In the genomic region with DNA sequence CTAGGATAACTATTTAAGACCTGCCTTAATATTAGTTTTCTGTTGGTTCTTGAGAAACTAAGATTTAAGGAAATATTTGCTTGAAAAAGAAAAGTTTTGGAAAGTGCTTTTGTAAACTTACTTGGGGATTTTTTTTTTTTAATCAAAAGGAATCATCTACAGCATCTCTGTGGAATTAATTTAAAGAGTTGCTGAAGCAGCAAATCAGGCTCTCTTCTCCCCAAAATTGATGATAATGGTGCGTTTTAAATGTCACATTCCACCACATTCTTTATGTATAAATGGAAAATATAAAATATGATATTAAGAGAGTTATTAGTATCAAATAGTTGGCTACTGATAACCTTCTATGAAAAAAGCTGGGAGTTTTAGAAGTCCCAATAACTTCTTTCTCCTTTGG, we compare ENCODE assay signal across 10 cellular contexts. TPM values are rescaled to one million over a fixed set of nuclear protein-coding genes. Genes with fewer than 3 reads are reported as not detected.
DNase-seq lines count a peak whose midpoint lies in the region; ATAC-seq, FAIRE-seq and TF ChIP-seq lines count a peak whose summit lies in the region.
"Had no signal": no experiment of that assay in that cellular context is flagged by ENCODE, and none has a peak within 500 bp of the region (broad histone marks: within the 10 kb centered on the region; RNA-seq: fewer than 3 reads in every experiment).

No MANE protein-coding gene starts in this region.

- WGBS in sigmoid colon, 2 donors: 21 to 59% methylated on average over 1 of the region's 1 CpG

- H3K36me3 Mint-ChIP-seq in CD8-positive, alpha-beta T cell: peaks cover 21% of the 10 kb centered on the region
- no peaks in the 10 kb centered on the region for H3K36me3 Mint-ChIP-seq in activated naive CD8-positive, alpha-beta T cell treated with anti-CD3 and anti-CD28 coated beads for 36 hours

- no peak overlapping the region for H3K4me3 ChIP-seq in CD8-positive, alpha-beta T cell (ENCODE audit: low read depth, low read length)
- H3K4me3 ChIP-seq in iPS-20b (ENCODE audit: low read length): 0 out of 2 replicates have a peak overlapping the region, but pooled peaks have one; percentile 71
- H3K4me3 ChIP-seq in sigmoid colon: no peak overlapping the region

- H3K4me3 Mint-ChIP-seq in CD8-positive, alpha-beta T cell: no peak overlapping the region
- peak overlapping the region; percentile 7 for H3K4me3 Mint-ChIP-seq in activated naive CD8-positive, alpha-beta T cell treated with anti-CD3 and anti-CD28 coated beads for 36 hours

- H3K27me3 ChIP-seq in CD8-positive, alpha-beta T cell (ENCODE audit: insufficient read depth, low read length): no peaks in the 10 kb centered on the region
- H3K27me3 ChIP-seq in iPS-20b (ENCODE audit: insufficient read depth, low read length) (peaks cover 9% of the 10 kb centered on the region; the same call in 1 of the 2 replicates), sigmoid colon (no peaks in the 10 kb centered on the region)
- H3K27me3 ChIP-seq: cardiac muscle cell had no signal

- CTCF ChIA-PET in CD8-positive, alpha-beta T cell (lab: Charles Lee): interaction anchor here (0.9 to 5.9 kb wide), 6 partner anchors 10 to 493 kb away, joined by 3 to 35 read pairs (median 4); no protein-coding TSS in a partner anchor

- FAIRE-seq in H54 (lab: Jason Lieb, UNC): no peak

- peak overlapping the region; percentile 86; the same call in 1 of the 2 replicates for H3K9ac ChIP-seq in iPS-20b (ENCODE audit: low read depth, low read length)

- no peak for TF ChIP-seq CTCF in CD8-positive, alpha-beta T cell (IDR thresholded peaks at IDR 0.05)
- no peak for TF ChIP-seq CTCF in sigmoid colon (IDR thresholded peaks at IDR 0.05)

- H3K9me3 ChIP-seq in CD8-positive, alpha-beta T cell (ENCODE audit: low read length): no peaks in the 10 kb centered on the region
- H3K9me3 ChIP-seq in iPS-20b (ENCODE audit: insufficient read depth, low read depth, low read length) (no peaks in the 10 kb centered on the region), sigmoid colon (no peaks in the 10 kb centered on the region)

- H3K27ac ChIP-seq in CD8-positive, alpha-beta T cell (ENCODE audit: low read depth, low read length): peak overlapping the region; percentile 12
- peak overlapping the region; percentile 70 for H3K27ac ChIP-seq in iPS-20b (ENCODE audit: low read length)
- peak overlapping the region; percentile 99 to 100 (median 100) for H3K27ac ChIP-seq in sigmoid colon

- H3K27ac Mint-ChIP-seq in CD8-positive, alpha-beta T cell: peak overlapping the region; percentile 93
- H3K27ac Mint-ChIP-seq in activated naive CD8-positive, alpha-beta T cell treated with anti-CD3 and anti-CD28 coated beads for 36 hours: no peak overlapping the region

- DNase-seq in CD8-positive, alpha-beta T cell: no peak
- no peak for DNase-seq in activated naive CD8-positive, alpha-beta T cell treated with anti-CD3 and anti-CD28 coated beads for 36 hours
- DNase-seq in sigmoid colon (no peak), H54 (ENCODE audit: insufficient read length, low spot score) (no peak)
- DNase-seq: T1000 had no signal

- TF ChIP-seq EP300 in sigmoid colon (IDR thresholded peaks at IDR 0.05): no peak

- peaks cover 73% of the 10 kb centered on the region for H3K4me1 Mint-ChIP-seq in CD8-positive, alpha-beta T cell (ENCODE audit: low read depth)
- peaks cover 72% of the 10 kb centered on the region for H3K4me1 Mint-ChIP-seq in activated naive CD8-positive, alpha-beta T cell treated with anti-CD3 and anti-CD28 coated beads for 36 hours

- no peaks in the 10 kb centered on the region for H3K9me3 Mint-ChIP-seq in CD8-positive, alpha-beta T cell
- H3K9me3 Mint-ChIP-seq in activated naive CD8-positive, alpha-beta T cell treated with anti-CD3 and anti-CD28 coated beads for 36 hours: no peaks in the 10 kb centered on the region

- H3K4me1 ChIP-seq in CD8-positive, alpha-beta T cell (ENCODE audit: insufficient read depth, low read length): peaks cover 63% of the 10 kb centered on the region
- H3K4me1 ChIP-seq in iPS-20b (ENCODE audit: insufficient read depth, low read length) (peaks cover 63% of the 10 kb centered on the region), sigmoid colon (peaks cover 0 to 79% (median 69%) of the 10 kb centered on the region in 4 donors)

- no peaks in the 10 kb centered on the region for H3K27me3 Mint-ChIP-seq in CD8-positive, alpha-beta T cell (ENCODE audit: low read depth)
- H3K27me3 Mint-ChIP-seq in activated naive CD8-positive, alpha-beta T cell treated with anti-CD3 and anti-CD28 coated beads for 36 hours: no peaks in the 10 kb centered on the region

- intact Hi-C loops in CD8-positive, alpha-beta T cell (cut with DNase I, micrococcal nuclease): loop anchor here (5.0 to 10.0 kb wide), 8 partner anchors 41 to 1617 kb away; partner anchors contain the start of genes PGM2 (in 1 of the 2), RELL1 (in 1 of the 2) and RHOH (in 1 of the 2)
- intact Hi-C loops in sigmoid colon (cut with DNase I): loop anchor here (5.0 to 10.0 kb wide), 3 partner anchors 783 to 981 kb away; partner anchors contain the start of gene RELL1

- POLR2A ChIA-PET in CD8-positive, alpha-beta T cell (lab: Charles Lee): interaction anchor here (1.2 to 1.4 kb wide), 3 partner anchors 13 to 348 kb away, joined by 3 to 6 read pairs (median 3); no protein-coding TSS in a partner anchor

- TF ChIP-seq POLR2A in sigmoid colon (IDR thresholded peaks at IDR 0.05): no peak
- TF ChIP-seq POLR2A in H54 (IDR thresholded peaks at IDR 0.05; ENCODE audit: low read depth, low read length): no peak

- no peaks in the 10 kb centered on the region for H3K36me3 ChIP-seq in CD8-positive, alpha-beta T cell (ENCODE audit: insufficient read depth, low read length)
- H3K36me3 ChIP-seq in iPS-20b (ENCODE audit: insufficient read depth, low read depth, low read length) (no peaks in the 10 kb centered on the region), sigmoid colon (no peaks in the 10 kb centered on the region)
- H3K36me3 ChIP-seq: cardiac muscle cell had no signal

- no peak for ATAC-seq in CD8-positive, alpha-beta T cell
- no peak for ATAC-seq in GM21717 (IDR thresholded peaks at IDR 0.05; ENCODE audit: unreplicated experiment)
- no peak for ATAC-seq in HG03025 (IDR thresholded peaks at IDR 0.05; ENCODE audit: low FRiP score, unreplicated experiment)
- no peak for ATAC-seq in HG03521 (IDR thresholded peaks at IDR 0.05; ENCODE audit: unreplicated experiment)

RNA-seq across cellular contexts. Expression of gene KLF3, which starts 4.2 kb away (rescaled TPM):
- total RNA-seq in CD8-positive, alpha-beta T cell: 100 to 1,000 TPM; 181 to 194 TPM
- total RNA-seq in activated naive CD8-positive, alpha-beta T cell treated with anti-CD3 and anti-CD28 coated beads for 36 hours: 10 to 100 TPM; 10.0 to 10.4 TPM
- 10 to 100 TPM; 29.2 to 43.5 (median 38.0) TPM for total RNA-seq in sigmoid colon
- polyA plus RNA-seq in sigmoid colon: 10 to 100 TPM; 38.6 to 64.0 (median 48.6) TPM

Comparison
In these comparisons a context has a peak if more than half of its experiments do, and no peak if none do; other contexts are left out.
1. H3K27ac ChIP-seq: peak in every context shown above with its lines; median percentile 100 in sigmoid colon; 70 in iPS-20b; 12 in CD8-positive, alpha-beta T cell.
2. RNA of gene KLF3, which starts 4.2 kb away (total RNA-seq): 181 to 194 TPM in CD8-positive, alpha-beta T cell; 29.2 to 43.5 TPM in sigmoid colon and 10.0 to 10.4 TPM in activated naive CD8-positive, alpha-beta T cell treated with anti-CD3 and anti-CD28 coated beads for 36 hours; every median in the first group is over 4 times any median in the second.